Comparison of ENCODE assay signal across 8 cellular contexts in the genomic region with DNA sequence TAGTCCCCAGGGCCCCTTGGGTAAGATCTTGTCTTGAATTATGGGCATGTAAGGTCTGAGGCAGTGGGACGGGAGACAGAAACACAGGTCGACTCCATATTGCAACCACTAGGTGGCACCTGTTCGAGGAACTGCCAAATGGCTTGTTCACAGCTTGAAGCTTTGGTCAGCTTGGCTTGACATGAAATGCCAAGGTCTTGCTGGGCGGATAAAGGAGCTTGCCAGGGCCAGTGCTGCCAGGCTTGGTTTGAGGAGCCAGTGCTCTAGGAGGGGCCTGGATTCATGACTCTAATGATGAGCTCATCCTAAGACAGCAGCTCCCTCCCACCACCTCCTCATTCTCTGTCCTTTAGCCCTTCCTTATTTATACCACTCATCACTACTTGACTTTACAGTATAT. TPM values are rescaled to one million over a fixed set of nuclear protein-coding genes. Genes with fewer than 3 reads are reported as not detected.
DNase-seq lines count a peak whose midpoint lies in the region; ATAC-seq and TF ChIP-seq lines count a peak whose summit lies in the region.

No MANE protein-coding gene starts in this region.

- H3K36me3 ChIP-seq in fibroblast of lung (ENCODE audit: control insufficient read depth, insufficient read depth, low read length): no peaks in the 10 kb centered on the region
- no peaks in the 10 kb centered on the region for H3K36me3 ChIP-seq in neural cell (ENCODE audit: insufficient read depth, low read length)

- H3K27me3 ChIP-seq in fibroblast of lung (ENCODE audit: control insufficient read depth, insufficient read depth, low read length) (no peaks in the 10 kb centered on the region), neural cell (ENCODE audit: insufficient read depth, low read depth, low read length) (no peaks in the 10 kb centered on the region)

- H3K79me2 ChIP-seq in fibroblast of lung (ENCODE audit: control insufficient read depth, insufficient read depth, low read length): no peaks in the 10 kb centered on the region
- no peaks in the 10 kb centered on the region for H3K79me2 ChIP-seq in neural cell (replicated peaks; ENCODE audit: insufficient read depth, low read length)

- no peaks in the 10 kb centered on the region for H3K4me1 Mint-ChIP-seq in type B pancreatic cell (ENCODE audit: unreplicated experiment)

- H3K27ac ChIP-seq in fibroblast of lung (ENCODE audit: insufficient read depth, low read length) (no peak overlapping the region), neural cell (ENCODE audit: low read length) (no peak overlapping the region)

- no peaks in the 10 kb centered on the region for H4K20me1 ChIP-seq in fibroblast of lung (ENCODE audit: control insufficient read depth, extremely low read depth, insufficient read depth, low read length)
- no peaks in the 10 kb centered on the region for H4K20me1 ChIP-seq in neural cell (ENCODE audit: insufficient read depth)

- no peaks in the 10 kb centered on the region for H3K9me2 ChIP-seq in neural cell (ENCODE audit: insufficient read depth, low read length)

- H3K9me3 Mint-ChIP-seq in type B pancreatic cell: no peaks in the 10 kb centered on the region

- TF ChIP-seq RAD21 in neural cell (conservative IDR thresholded peaks at IDR 0.05): peak; percentile 66

- no peaks in the 10 kb centered on the region for H3K36me3 Mint-ChIP-seq in type B pancreatic cell

- H3F3A ChIP-seq in neural cell (ENCODE audit: insufficient read depth, low read length, poor library complexity, severe bottlenecking): no peaks in the 10 kb centered on the region

- TF ChIP-seq CTCF in fibroblast of lung (conservative IDR thresholded peaks at IDR 0.05 in 1 of 2, IDR thresholded peaks at IDR 0.05 in 1 of 2; ENCODE audit: low read depth in 1 of 2, low read length in 2 of 2) (peak; percentile 74 to 85), neural cell (IDR thresholded peaks at IDR 0.05; ENCODE audit: poor library complexity, severe bottlenecking) (peak; percentile 75), type B pancreatic cell (conservative IDR thresholded peaks at IDR 0.05) (peak; percentile 87)

- H3K4me3 ChIP-seq in fibroblast of lung (replicated peaks in 1 of 4; ENCODE audit: control extremely low read depth in 1 of 4, insufficient read depth in 1 of 4, low read depth in 3 of 4, low read length in 4 of 4): no peak overlapping the region
- no peak overlapping the region for H3K4me3 ChIP-seq in neural cell (ENCODE audit: low read length)

- H2AFZ ChIP-seq in fibroblast of lung (ENCODE audit: low read length) (no peak overlapping the region), neural cell (ENCODE audit: low read depth, low read length) (no peak overlapping the region)

- H3K4me3 Mint-ChIP-seq in type B pancreatic cell: no peak overlapping the region

- no peaks in the 10 kb centered on the region for H3K4me1 ChIP-seq in fibroblast of lung (ENCODE audit: control insufficient read depth, extremely low read depth, insufficient read depth, low read length)

- TF ChIP-seq EP300 in neural cell (conservative IDR thresholded peaks at IDR 0.05; ENCODE audit: poor library complexity, severe bottlenecking): no peak

- peak; percentile 88 for DNase-seq in Ammon's horn (ENCODE audit: low spot score)
- peak; percentile 83 for DNase-seq in HuH-7 (ENCODE audit: low spot score)
- peak; percentile 84 for DNase-seq in OCI-M1 (lab: John Stamatoyannopoulos, UW)
- DNase-seq in activated T-cell treated with anti-CD3 and anti-CD28 coated beads, Interleukin-2, amount 50 U/mL, for 1 hour: peak; percentile 53
- DNase-seq in fibroblast of lung (ENCODE audit: low read depth in 2 of 2): peak; percentile 71 to 85
- no peak for DNase-seq in type B pancreatic cell (ENCODE audit: extremely low spot score, unreplicated experiment)

- H3K9me3 ChIP-seq in fibroblast of lung (ENCODE audit: control insufficient read depth, insufficient read depth, low read depth, low read length): no peaks in the 10 kb centered on the region
- H3K9me3 ChIP-seq in neural cell (ENCODE audit: low read length): no peaks in the 10 kb centered on the region

- H3K27me3 Mint-ChIP-seq in type B pancreatic cell: peaks cover 7% of the 10 kb centered on the region

- H3K9ac ChIP-seq in fibroblast of lung (ENCODE audit: insufficient read depth, low read length) (no peak overlapping the region), neural cell (ENCODE audit: low read length) (no peak overlapping the region)

- H3K4me2 ChIP-seq in fibroblast of lung (ENCODE audit: extremely low read depth, insufficient read depth, low read length) (no peak overlapping the region), neural cell (ENCODE audit: low read length) (no peak overlapping the region)

- peak; percentile 68 for ATAC-seq in GM19043 (IDR thresholded peaks at IDR 0.05; ENCODE audit: low read depth, unreplicated experiment)

- no peak overlapping the region for H3K27ac Mint-ChIP-seq in type B pancreatic cell

TF ChIP-seq in neural cell, 6 proteins besides CTCF, POLR2A, EP300 and RAD21:
- TF ChIP-seq POLR2AphosphoS5 (IDR thresholded peaks at IDR 0.05): no peak
- TF ChIP-seq SMC3 (conservative IDR thresholded peaks at IDR 0.05; ENCODE audit: poor library complexity): peak; percentile 79

RNA-seq across cellular contexts. Expression of a gene that starts 11.9 kb away (rescaled TPM):
- total RNA-seq in fibroblast of lung: 4.1 and 8.8 TPM in 2 replicates
- 11.7 and 13.9 TPM in 2 replicates for polyA plus RNA-seq in fibroblast of lung
- polyA plus RNA-seq in fibroblast of lung (2012): 7.1 and 10.1 TPM in 2 replicates
- 12.9 and 20.2 TPM in 2 replicates for polyA minus RNA-seq in fibroblast of lung (ENCODE audit: low replicate concordance)
- 8.8 and 13.4 TPM in 2 replicates for polyA plus RNA-seq in neural cell
- polyA minus RNA-seq in neural cell: 9.5 and 13.2 TPM in 2 replicates
- total RNA-seq in type B pancreatic cell (ENCODE audit: low replicate concordance): 0.92 and 1.1 TPM in 2 replicates

RNA-seq across cellular contexts. Expression of a gene that starts 51.4 kb away (rescaled TPM):
- total RNA-seq in fibroblast of lung: 36.2 and 51.0 TPM in 2 replicates
- 59.0 and 61.6 TPM in 2 replicates for polyA plus RNA-seq in fibroblast of lung
- 48.8 and 52.2 TPM in 2 replicates for polyA plus RNA-seq in fibroblast of lung (2012)
- 8.9 and 10.1 TPM in 2 replicates for polyA minus RNA-seq in fibroblast of lung (ENCODE audit: low replicate concordance)
- polyA plus RNA-seq in neural cell: 59.7 and 63.1 TPM in 2 replicates
- polyA minus RNA-seq in neural cell: 52.4 and 63.8 TPM in 2 replicates
- total RNA-seq in type B pancreatic cell (ENCODE audit: low replicate concordance): 26.1 and 45.5 TPM in 2 replicates
